1 cellular context compared by ENCODE assay signal in the genomic region with DNA sequence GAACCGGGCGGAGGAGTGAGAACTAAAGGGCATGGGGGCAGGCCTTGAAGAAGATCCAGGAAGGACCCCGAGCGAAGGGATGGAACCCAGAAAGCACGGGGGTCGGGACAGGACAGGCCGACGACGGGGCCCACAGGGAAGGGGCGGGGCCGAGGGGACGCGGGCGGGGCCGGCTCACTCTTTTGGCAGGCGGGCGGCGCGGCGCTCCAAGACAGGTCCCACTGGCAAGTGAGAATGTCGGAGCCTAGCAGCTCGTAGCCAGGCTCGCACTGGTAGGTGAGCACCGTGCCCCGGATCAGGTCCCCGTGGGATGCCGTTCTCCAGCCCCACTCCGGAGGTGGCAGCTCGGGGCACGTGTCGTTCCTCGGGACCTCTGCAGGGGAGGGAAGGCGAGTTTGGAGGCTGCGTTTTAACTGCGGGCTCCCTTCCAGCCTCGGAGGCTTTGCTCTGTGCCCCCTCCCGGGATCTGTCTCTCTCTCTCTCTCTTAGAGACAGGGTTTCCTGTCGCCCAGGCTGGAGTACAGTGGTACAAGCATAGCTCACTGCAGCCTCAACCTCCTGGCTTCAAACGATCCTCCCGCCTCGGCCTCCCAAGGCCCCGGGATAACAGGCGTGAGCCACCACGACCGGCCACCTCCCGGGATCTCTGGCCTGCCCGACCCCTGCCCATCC.
TF ChIP-seq lines count a peak whose summit lies in the region.

No MANE protein-coding gene starts in this region.

TF ChIP-seq in SK-N-SH treated with all-trans-retinoic acid at 6 μM for 48 hours, 23 proteins besides CTCF, POLR2A, EP300 and RAD21 (continued from another document):
- TF ChIP-seq, protein P1, sequence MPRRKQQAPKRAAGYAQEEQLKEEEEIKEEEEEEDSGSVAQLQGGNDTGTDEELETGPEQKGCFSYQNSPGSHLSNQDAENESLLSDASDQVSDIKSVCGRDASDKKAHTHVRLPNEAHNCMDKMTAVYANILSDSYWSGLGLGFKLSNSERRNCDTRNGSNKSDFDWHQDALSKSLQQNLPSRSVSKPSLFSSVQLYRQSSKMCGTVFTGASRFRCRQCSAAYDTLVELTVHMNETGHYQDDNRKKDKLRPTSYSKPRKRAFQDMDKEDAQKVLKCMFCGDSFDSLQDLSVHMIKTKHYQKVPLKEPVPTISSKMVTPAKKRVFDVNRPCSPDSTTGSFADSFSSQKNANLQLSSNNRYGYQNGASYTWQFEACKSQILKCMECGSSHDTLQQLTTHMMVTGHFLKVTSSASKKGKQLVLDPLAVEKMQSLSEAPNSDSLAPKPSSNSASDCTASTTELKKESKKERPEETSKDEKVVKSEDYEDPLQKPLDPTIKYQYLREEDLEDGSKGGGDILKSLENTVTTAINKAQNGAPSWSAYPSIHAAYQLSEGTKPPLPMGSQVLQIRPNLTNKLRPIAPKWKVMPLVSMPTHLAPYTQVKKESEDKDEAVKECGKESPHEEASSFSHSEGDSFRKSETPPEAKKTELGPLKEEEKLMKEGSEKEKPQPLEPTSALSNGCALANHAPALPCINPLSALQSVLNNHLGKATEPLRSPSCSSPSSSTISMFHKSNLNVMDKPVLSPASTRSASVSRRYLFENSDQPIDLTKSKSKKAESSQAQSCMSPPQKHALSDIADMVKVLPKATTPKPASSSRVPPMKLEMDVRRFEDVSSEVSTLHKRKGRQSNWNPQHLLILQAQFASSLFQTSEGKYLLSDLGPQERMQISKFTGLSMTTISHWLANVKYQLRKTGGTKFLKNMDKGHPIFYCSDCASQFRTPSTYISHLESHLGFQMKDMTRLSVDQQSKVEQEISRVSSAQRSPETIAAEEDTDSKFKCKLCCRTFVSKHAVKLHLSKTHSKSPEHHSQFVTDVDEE (CRISPR knock-in tag; IDR thresholded peaks at IDR 0.05): no peak
- no peak for TF ChIP-seq ZNF8 (CRISPR knock-in tag; IDR thresholded peaks at IDR 0.05)
- TF ChIP-seq, protein P2, sequence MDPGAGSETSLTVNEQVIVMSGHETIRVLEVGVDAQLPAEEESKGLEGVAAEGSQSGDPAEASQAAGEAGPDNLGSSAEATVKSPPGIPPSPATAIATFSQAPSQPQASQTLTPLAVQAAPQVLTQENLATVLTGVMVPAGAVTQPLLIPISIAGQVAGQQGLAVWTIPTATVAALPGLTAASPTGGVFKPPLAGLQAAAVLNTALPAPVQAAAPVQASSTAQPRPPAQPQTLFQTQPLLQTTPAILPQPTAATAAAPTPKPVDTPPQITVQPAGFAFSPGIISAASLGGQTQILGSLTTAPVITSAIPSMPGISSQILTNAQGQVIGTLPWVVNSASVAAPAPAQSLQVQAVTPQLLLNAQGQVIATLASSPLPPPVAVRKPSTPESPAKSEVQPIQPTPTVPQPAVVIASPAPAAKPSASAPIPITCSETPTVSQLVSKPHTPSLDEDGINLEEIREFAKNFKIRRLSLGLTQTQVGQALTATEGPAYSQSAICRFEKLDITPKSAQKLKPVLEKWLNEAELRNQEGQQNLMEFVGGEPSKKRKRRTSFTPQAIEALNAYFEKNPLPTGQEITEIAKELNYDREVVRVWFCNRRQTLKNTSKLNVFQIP (CRISPR knock-in tag; IDR thresholded peaks at IDR 0.05; ENCODE audit: borderline replicate concordance, low read depth): no peak
- TF ChIP-seq, protein P3, sequence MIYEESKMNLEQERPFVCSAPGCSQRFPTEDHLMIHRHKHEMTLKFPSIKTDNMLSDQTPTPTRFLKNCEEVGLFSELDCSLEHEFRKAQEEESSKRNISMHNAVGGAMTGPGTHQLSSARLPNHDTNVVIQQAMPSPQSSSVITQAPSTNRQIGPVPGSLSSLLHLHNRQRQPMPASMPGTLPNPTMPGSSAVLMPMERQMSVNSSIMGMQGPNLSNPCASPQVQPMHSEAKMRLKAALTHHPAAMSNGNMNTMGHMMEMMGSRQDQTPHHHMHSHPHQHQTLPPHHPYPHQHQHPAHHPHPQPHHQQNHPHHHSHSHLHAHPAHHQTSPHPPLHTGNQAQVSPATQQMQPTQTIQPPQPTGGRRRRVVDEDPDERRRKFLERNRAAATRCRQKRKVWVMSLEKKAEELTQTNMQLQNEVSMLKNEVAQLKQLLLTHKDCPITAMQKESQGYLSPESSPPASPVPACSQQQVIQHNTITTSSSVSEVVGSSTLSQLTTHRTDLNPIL (CRISPR knock-in tag; IDR thresholded peaks at IDR 0.05; ENCODE audit: low read depth): no peak
- no peak for TF ChIP-seq PPARA (CRISPR knock-in tag; IDR thresholded peaks at IDR 0.05; ENCODE audit: borderline replicate concordance)
- no peak for TF ChIP-seq ZNF565 (CRISPR knock-in tag; conservative IDR thresholded peaks at IDR 0.05; ENCODE audit: low read depth)
- TF ChIP-seq RARB (CRISPR knock-in tag; IDR thresholded peaks at IDR 0.05): no peak
